ENCODE assay signal across 1 cellular context in genomic region chr3:171810278-171811058, GRCh38.
TF ChIP-seq lines count a peak whose summit lies in the region.

Gene PLD1, minus strand, starts transcription at chr3:171810483. Its CDS starts 72,432 bp downstream, at chr3:171738051.

TF ChIP-seq in HepG2, 621 proteins besides CTCF, POLR2A, EP300 and RAD21 (continued from another document and continues in another):
- TF ChIP-seq ZHX2 (IDR thresholded peaks at IDR 0.05; ENCODE audit: low read depth) (no peak), ZHX2 (CRISPR knock-in tag; IDR thresholded peaks at IDR 0.05; ENCODE audit: borderline replicate concordance) (no peak), BCLAF1 (IDR thresholded peaks at IDR 0.05) (no peak), CBX5 (CRISPR knock-in tag; IDR thresholded peaks at IDR 0.05; ENCODE audit: borderline replicate concordance) (no peak), THAP11 (CRISPR knock-in tag; IDR thresholded peaks at IDR 0.05) (no peak), POLR2AphosphoS5 (IDR thresholded peaks at IDR 0.05; ENCODE audit: low read depth, low read length) (peak; percentile 58), ZNF460 (CRISPR knock-in tag; IDR thresholded peaks at IDR 0.05; ENCODE audit: borderline replicate concordance) (no peak; the same call in 1 of the 2 replicates), ZNF264 (CRISPR knock-in tag; IDR thresholded peaks at IDR 0.05) (peak; percentile 68; the same call in 1 of the 2 replicates), HNRNPLL (IDR thresholded peaks at IDR 0.05; ENCODE audit: low read depth, low read length, poor library complexity, severe bottlenecking) (peak; percentile 84), HES4 (CRISPR knock-in tag; IDR thresholded peaks at IDR 0.05; ENCODE audit: borderline replicate concordance) (no peak), CREB1 (IDR thresholded peaks at IDR 0.05) (no peak), CREB1 (CRISPR knock-in tag; IDR thresholded peaks at IDR 0.05) (no peak), GPN1 (CRISPR knock-in tag; IDR thresholded peaks at IDR 0.05; ENCODE audit: borderline replicate concordance) (no peak), MYNN (CRISPR knock-in tag; IDR thresholded peaks at IDR 0.05; ENCODE audit: low read depth) (no peak), FOXJ3 (CRISPR knock-in tag; IDR thresholded peaks at IDR 0.05; ENCODE audit: borderline replicate concordance) (no peak), KDM5A (IDR thresholded peaks at IDR 0.05; ENCODE audit: borderline replicate concordance, low read length) (no peak; the same call in 1 of the 2 replicates), ZNF75D (CRISPR knock-in tag; IDR thresholded peaks at IDR 0.05; ENCODE audit: borderline replicate concordance) (no peak), ZFX (CRISPR knock-in tag; IDR thresholded peaks at IDR 0.05; ENCODE audit: low read depth) (peak; percentile 85; the same call in 1 of the 2 replicates), DPF2 (CRISPR knock-in tag; IDR thresholded peaks at IDR 0.05; ENCODE audit: borderline replicate concordance, low read depth) (peak; percentile 29; the same call in 1 of the 2 replicates), KDM5B (CRISPR knock-in tag; IDR thresholded peaks at IDR 0.05; ENCODE audit: borderline replicate concordance) (peak; percentile 91), ZBTB8A (CRISPR knock-in tag; IDR thresholded peaks at IDR 0.05; ENCODE audit: borderline replicate concordance, low read depth) (peak; percentile 89; the same call in 1 of the 2 replicates), ZNF784 (CRISPR knock-in tag; IDR thresholded peaks at IDR 0.05; ENCODE audit: borderline replicate concordance) (no peak), POLR2G (IDR thresholded peaks at IDR 0.05; ENCODE audit: low read depth, low read length) (peak; percentile 82), HMG20B (CRISPR knock-in tag; conservative IDR thresholded peaks at IDR 0.05) (0 out of 2 replicates have a peak, but pooled peaks have one; percentile 11), ZNF430 (CRISPR knock-in tag; IDR thresholded peaks at IDR 0.05) (0 out of 2 replicates have a peak, but pooled peaks have one; percentile 46), ZBTB10 (CRISPR knock-in tag; IDR thresholded peaks at IDR 0.05; ENCODE audit: borderline replicate concordance) (no peak), MXI1 (IDR thresholded peaks at IDR 0.05; ENCODE audit: borderline replicate concordance, low read depth, low read length) (no peak; the same call in 1 of the 3 replicates), ZFP1 (CRISPR knock-in tag; IDR thresholded peaks at IDR 0.05) (0 out of 2 replicates have a peak, but pooled peaks have one; percentile 38), ZNF142 (CRISPR knock-in tag; IDR thresholded peaks at IDR 0.05) (0 out of 2 replicates have a peak, but pooled peaks have one; percentile 37), ZNF253 (CRISPR knock-in tag; IDR thresholded peaks at IDR 0.05; ENCODE audit: borderline replicate concordance) (no peak), MIER3 (CRISPR knock-in tag; IDR thresholded peaks at IDR 0.05; ENCODE audit: borderline replicate concordance) (peak; percentile 45; the same call in 1 of the 2 replicates), ZNF660 (CRISPR knock-in tag; IDR thresholded peaks at IDR 0.05; ENCODE audit: borderline replicate concordance, low read depth) (no peak), ZNF607 (CRISPR knock-in tag; IDR thresholded peaks at IDR 0.05; ENCODE audit: borderline replicate concordance) (0 out of 2 replicates have a peak, but pooled peaks have one; percentile 44), EHMT2 (IDR thresholded peaks at IDR 0.05; ENCODE audit: borderline replicate concordance, low read depth, low read length) (no peak), TIGD3 (CRISPR knock-in tag; IDR thresholded peaks at IDR 0.05; ENCODE audit: borderline replicate concordance) (no peak), KLF9 (CRISPR knock-in tag; IDR thresholded peaks at IDR 0.05; ENCODE audit: low read depth) (no peak), ZNF678 (CRISPR knock-in tag; IDR thresholded peaks at IDR 0.05) (no peak; the same call in 1 of the 2 replicates), ZNF446 (CRISPR knock-in tag; IDR thresholded peaks at IDR 0.05) (no peak; the same call in 1 of the 2 replicates), GABPB1 (CRISPR knock-in tag; IDR thresholded peaks at IDR 0.05) (peak; percentile 74; the same call in 1 of the 2 replicates)
